ENCODE assay signal across 8 cellular contexts in the genomic region with DNA sequence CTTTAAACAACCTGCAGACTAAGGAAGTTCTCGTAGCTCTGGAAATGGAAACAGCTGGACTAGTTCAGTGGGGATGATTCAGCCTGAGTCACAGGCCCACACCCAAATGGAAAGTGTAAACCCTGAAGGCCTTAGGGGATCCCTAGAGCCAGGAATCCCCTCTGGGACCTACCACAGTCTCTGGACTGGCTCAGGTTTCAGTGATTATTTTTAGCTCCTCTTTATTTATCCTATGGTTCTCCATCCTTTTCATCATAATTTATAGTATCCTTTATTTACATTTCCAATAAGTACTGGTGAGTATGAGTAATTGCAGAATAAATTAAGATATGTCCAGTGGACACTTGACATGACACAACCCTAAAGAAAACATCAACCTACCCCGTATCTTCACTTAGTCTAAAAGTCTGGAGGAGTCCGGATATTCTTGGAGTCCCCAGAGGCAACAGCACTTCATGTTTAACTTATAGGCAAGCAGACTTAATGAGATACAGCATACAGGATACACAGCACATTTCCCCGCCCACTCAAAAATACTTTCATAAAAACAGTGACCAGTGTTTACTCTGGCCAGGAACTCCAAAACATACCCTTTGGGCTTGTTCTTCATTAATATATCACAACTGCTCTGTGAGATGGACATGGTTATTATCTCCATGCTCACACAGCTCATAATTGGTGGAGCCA. TPM values are rescaled to one million over a fixed set of nuclear protein-coding genes. Genes with fewer than 3 reads are reported as not detected.
A peak's percentile ranks its signal among the peaks of the same experiment; 100 is the strongest.
DNase-seq lines count a peak whose midpoint lies in the region; TF ChIP-seq lines count a peak whose summit lies in the region.

No MANE protein-coding gene starts in this region.

- intact Hi-C loops in Caco-2 (cut with micrococcal nuclease; ENCODE audit: unreplicated experiment) = no loop called here
- intact Hi-C loops in ascending aorta (cut with DNase I) = no loop called here

- no peaks in the 10 kb centered on the region for H3K27me3 Mint-ChIP-seq in Caco-2 (ENCODE audit: insufficient read depth, unreplicated experiment)

- H3K36me3 ChIP-seq in mesodermal cell (ENCODE audit: control insufficient read depth, insufficient read depth, low read length) (no peaks in the 10 kb centered on the region), Caco-2 (ENCODE audit: control insufficient read depth, insufficient read depth, low read length) (no peaks in the 10 kb centered on the region), ascending aorta (no peaks in the 10 kb centered on the region), tibial nerve (no peaks in the 10 kb centered on the region)

- no TSS peak for BruUV-seq in Caco-2 (replicated peaks; lab: Mats Ljungman, UMichigan)

- DNase-seq in DMS153 (lab: John Stamatoyannopoulos, UW) (peak; percentile 58), LoVo (ENCODE audit: low spot score) (peak; percentile 84), astrocyte of the hippocampus (ENCODE audit: low read depth, low spot score) (peak; percentile 78), Caco-2 (no peak), ascending aorta (ENCODE audit: low spot score in 2 of 2) (no peak), tibial nerve (ENCODE audit: low spot score in 2 of 2) (no peak), globus pallidus (ENCODE audit: low spot score) (no peak)

- H3K27me3 ChIP-seq in Caco-2 (replicated peaks; ENCODE audit: control insufficient read depth, insufficient read depth, low read length) = no peaks in the 10 kb centered on the region
- H3K27me3 ChIP-seq in ascending aorta = no peaks in the 10 kb centered on the region
- no peaks in the 10 kb centered on the region for H3K27me3 ChIP-seq in tibial nerve

- peaks cover 3% of the 10 kb centered on the region for H3K4me1 Mint-ChIP-seq in Caco-2 (ENCODE audit: low read depth, unreplicated experiment)

- no peaks in the 10 kb centered on the region for H3K36me3 Mint-ChIP-seq in Caco-2 (ENCODE audit: insufficient read depth, unreplicated experiment)

- POLR2A ChIA-PET in Caco-2 (lab: Charles Lee) = no interaction called here

- H3K27ac Mint-ChIP-seq in Caco-2 (ENCODE audit: unreplicated experiment) = no peak overlapping the region

- TF ChIP-seq CTCF in Caco-2 (IDR thresholded peaks at IDR 0.05; ENCODE audit: insufficient read depth in 1 of 2, low read depth in 1 of 2, low read length in 1 of 2, severe bottlenecking in 1 of 2, unreplicated experiment in 1 of 2) = no peak
- TF ChIP-seq CTCF in ascending aorta (IDR thresholded peaks at IDR 0.05) = no peak
- TF ChIP-seq CTCF in tibial nerve (IDR thresholded peaks at IDR 0.05) = no peak

- no peak overlapping the region for H3K4me3 ChIP-seq in mesodermal cell (ENCODE audit: extremely low read depth, insufficient read depth, low read length, poor library complexity, severe bottlenecking)
- H3K4me3 ChIP-seq in Caco-2 (ENCODE audit: low read depth, low read length) = no peak overlapping the region
- no peak overlapping the region for H3K4me3 ChIP-seq in ascending aorta
- no peak overlapping the region for H3K4me3 ChIP-seq in tibial nerve

- no peak for TF ChIP-seq POLR2A in tibial nerve (IDR thresholded peaks at IDR 0.05)

- peaks cover 12% of the 10 kb centered on the region for H3K4me1 ChIP-seq in mesodermal cell (ENCODE audit: control insufficient read depth, insufficient read depth, low read length, poor library complexity, severe bottlenecking)
- H3K4me1 ChIP-seq in Caco-2 = no peaks in the 10 kb centered on the region
- no peaks in the 10 kb centered on the region for H3K4me1 ChIP-seq in ascending aorta
- H3K4me1 ChIP-seq in tibial nerve = peaks cover 0 to 11% (median 0%) of the 10 kb centered on the region in 4 donors

- H3K9me3 ChIP-seq in mesodermal cell (ENCODE audit: control insufficient read depth, low read length) = no peaks in the 10 kb centered on the region
- no peaks in the 10 kb centered on the region for H3K9me3 ChIP-seq in Caco-2
- no peaks in the 10 kb centered on the region for H3K9me3 ChIP-seq in ascending aorta
- H3K9me3 ChIP-seq in tibial nerve = peaks cover 0 to 5% (median 0%) of the 10 kb centered on the region in 4 donors

- H3K27ac ChIP-seq in mesodermal cell (ENCODE audit: low read depth, low read length, severe bottlenecking) (peak overlapping the region; percentile 18), ascending aorta (no peak overlapping the region), tibial nerve (no peak overlapping the region)

- CTCF ChIA-PET in Caco-2 (lab: Charles Lee) = no interaction called here

- 86 to 90% methylated on average over 2 to 3 of the region's 4 CpGs for WGBS in mesodermal cell (ENCODE audit: insufficient coverage in 2 of 2), 2 experiments
- WGBS in tibial nerve, 2 donors = 58 to 59% methylated on average over 4 of the region's 4 CpGs

- no peak for TF ChIP-seq EP300 in tibial nerve (IDR thresholded peaks at IDR 0.05)

- no peak overlapping the region for H3K4me3 Mint-ChIP-seq in Caco-2 (ENCODE audit: unreplicated experiment)

- H3K9me3 Mint-ChIP-seq in Caco-2 (ENCODE audit: unreplicated experiment) = peaks cover 10% of the 10 kb centered on the region

RNA-seq across cellular contexts. Expression of a gene that starts 28.4 kb away (rescaled TPM):
- 2.9 TPM for polyA plus RNA-seq in mesodermal cell (2013, experiment 1 of 2)
- polyA plus RNA-seq in mesodermal cell (2013, experiment 2 of 2) = 6.0 TPM
- total RNA-seq in Caco-2 (2022) (0.20 TPM in 1 of 2 replicates, not detected in the other), ascending aorta (4.3 TPM), tibial nerve (10 to 100 TPM in 1 of 4 donors, 1 to 10 TPM in 2, under 1 TPM in 1; 0.60 to 21.9 (median 2.9) TPM)

Comparison
In these comparisons a context has a peak if more than half of its experiments do, and no peak if none do; other contexts are left out.
1. DNase-seq: peak in DMS153 (single experiment), LoVo (single experiment) and astrocyte of the hippocampus (single experiment); none in Caco-2 (0 of 2), ascending aorta (0 of 2), tibial nerve (0 of 2) and globus pallidus (single experiment).